20 cellular contexts compared by ENCODE assay signal in the genomic region with DNA sequence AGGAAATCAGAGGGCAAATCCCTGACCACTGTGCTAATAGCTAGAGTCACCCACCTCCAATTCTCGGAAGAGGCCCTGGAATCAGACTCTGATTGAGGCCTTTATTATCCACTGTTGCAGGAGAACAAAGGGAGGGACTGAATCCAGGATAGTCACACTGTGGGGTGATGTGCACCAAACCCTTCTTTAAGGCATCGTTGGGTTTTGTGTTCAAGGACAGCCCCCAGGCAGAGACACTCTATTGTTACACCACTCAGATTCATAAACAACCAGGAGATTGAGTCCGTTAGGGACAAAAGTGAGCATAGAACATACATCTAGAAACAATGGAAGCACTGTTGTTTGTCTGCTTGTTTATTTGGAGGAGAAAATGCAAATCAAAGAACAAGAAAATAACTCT.
DNase-seq lines count a peak whose midpoint lies in the region; ATAC-seq and TF ChIP-seq lines count a peak whose summit lies in the region.
"Had no signal": no experiment of that assay in that cellular context is flagged by ENCODE, and none has a peak within 500 bp of the region (broad histone marks: within the 10 kb centered on the region; RNA-seq: fewer than 3 reads in every experiment).

No MANE protein-coding gene starts in this region.

- 52 to 55% methylated on average over 3 of the region's 3 CpGs for WGBS in gastroesophageal sphincter (ENCODE audit: low coverage in 1 of 2), 2 donors

- H3K4me3 ChIP-seq in GM23338 (no peak overlapping the region), gastroesophageal sphincter (no peak overlapping the region)
- H3K4me3 ChIP-seq: GM12878 had no signal

- H3K4me1 ChIP-seq in GM23338 (ENCODE audit: insufficient read depth) (peaks cover 7% of the 10 kb centered on the region; the same call in 1 of the 2 replicates), gastroesophageal sphincter (no peaks in the 10 kb centered on the region)

- H3F3A ChIP-seq in GM23338 (replicated peaks; ENCODE audit: low read depth) = no peaks in the 10 kb centered on the region

- H3K27ac ChIP-seq in GM23338 (ENCODE audit: low read depth) (no peak overlapping the region), cingulate gyrus (ENCODE audit: low read depth, low read length) (peak overlapping the region; percentile 96), gastroesophageal sphincter (no peak overlapping the region)

- TF ChIP-seq POLR2A in GM18505 (IDR thresholded peaks at IDR 0.05; ENCODE audit: borderline replicate concordance, extremely low read depth, insufficient read depth, insufficient read length) (no peak), gastroesophageal sphincter (IDR thresholded peaks at IDR 0.05) (no peak)

- H3K4me3 Mint-ChIP-seq in GM23338 = no peak overlapping the region
- H3K4me3 Mint-ChIP-seq: CD4-positive, alpha-beta memory T cell had no signal

- ATAC-seq in GM23338 = no peak
- ATAC-seq in GM18505 (IDR thresholded peaks at IDR 0.05; ENCODE audit: unreplicated experiment) = no peak
- ATAC-seq in gastroesophageal sphincter = no peak
- ATAC-seq: GM12878 had no signal

- no peaks in the 10 kb centered on the region for H3K9me3 ChIP-seq in gastroesophageal sphincter

- H2AFZ ChIP-seq in GM23338 = peak overlapping the region; percentile 64

- no peaks in the 10 kb centered on the region for H4K20me1 ChIP-seq in GM23338 (replicated peaks; ENCODE audit: insufficient read depth)

- no peaks in the 10 kb centered on the region for H3K9me3 Mint-ChIP-seq in GM23338
- H3K9me3 Mint-ChIP-seq: CD4-positive, alpha-beta memory T cell had no signal

- H3K36me3 Mint-ChIP-seq in GM23338 (ENCODE audit: low read depth) = no peaks in the 10 kb centered on the region
- H3K36me3 Mint-ChIP-seq: CD4-positive, alpha-beta memory T cell had no signal

- no peaks in the 10 kb centered on the region for H3K79me2 ChIP-seq in GM23338 (replicated peaks; ENCODE audit: insufficient read depth)

- H3K36me3 ChIP-seq in GM23338 (ENCODE audit: insufficient read depth) (no peaks in the 10 kb centered on the region), gastroesophageal sphincter (no peaks in the 10 kb centered on the region)

- H3K27me3 Mint-ChIP-seq in GM23338 (ENCODE audit: insufficient read depth, low read depth, poor library complexity) = peaks cover 4% of the 10 kb centered on the region

- H3K9me2 ChIP-seq in GM23338 (ENCODE audit: insufficient read depth) = no peaks in the 10 kb centered on the region

- no peak overlapping the region for H3K4me2 ChIP-seq in GM23338

- no peak for TF ChIP-seq EP300 in gastroesophageal sphincter (IDR thresholded peaks at IDR 0.05)

- peaks cover 9% of the 10 kb centered on the region; the same call in 2 of the 3 replicates for H3K4me1 Mint-ChIP-seq in GM23338
- H3K4me1 Mint-ChIP-seq: CD4-positive, alpha-beta memory T cell had no signal

- TF ChIP-seq CTCF in GM23338 (conservative IDR thresholded peaks at IDR 0.05; ENCODE audit: low read depth in 2 of 2) = no peak
- TF ChIP-seq CTCF in gastroesophageal sphincter (IDR thresholded peaks at IDR 0.05) = no peak

- DNase-seq in GM23338 (ENCODE audit: low spot score) = no peak
- DNase-seq in inferior parietal cortex (ENCODE audit: extremely low spot score) = peak; percentile 77
- peak; percentile 99 for DNase-seq in pons (ENCODE audit: low spot score)
- no peak for DNase-seq in MV-4-11 (lab: John Stamatoyannopoulos, UW)
- DNase-seq in SW 1271 (lab: John Stamatoyannopoulos, UW) = no peak
- DNase-seq: CD4-positive, alpha-beta memory T cell; GF-D8; KG1; NCI-H1417; NCI-H187; NCI-H2107; NCI-H226; NCI-H524; NCI-H82; OCI-M1; SHP77 had no signal

- H3K27me3 ChIP-seq in GM23338 (ENCODE audit: insufficient read depth) (no peaks in the 10 kb centered on the region), gastroesophageal sphincter (no peaks in the 10 kb centered on the region)

- no peak overlapping the region for H3K27ac Mint-ChIP-seq in GM23338
- H3K27ac Mint-ChIP-seq: CD4-positive, alpha-beta memory T cell had no signal

TF ChIP-seq in GM23338, 12 proteins besides CTCF, POLR2A, EP300 and RAD21 (continues in another document):
- no peak for TF ChIP-seq EZH2phosphoT487 (IDR thresholded peaks at IDR 0.05; ENCODE audit: unreplicated experiment)
- no peak for TF ChIP-seq ZNF114 (CRISPR knock-in tag; IDR thresholded peaks at IDR 0.05)
- TF ChIP-seq NANOG (IDR thresholded peaks at IDR 0.05; ENCODE audit: borderline replicate concordance) = no peak
- no peak for TF ChIP-seq ZNF331 (CRISPR knock-in tag; IDR thresholded peaks at IDR 0.05; ENCODE audit: low read depth)
- TF ChIP-seq STAT1 (IDR thresholded peaks at IDR 0.05; ENCODE audit: unreplicated experiment) = no peak
- TF ChIP-seq, protein P1, sequence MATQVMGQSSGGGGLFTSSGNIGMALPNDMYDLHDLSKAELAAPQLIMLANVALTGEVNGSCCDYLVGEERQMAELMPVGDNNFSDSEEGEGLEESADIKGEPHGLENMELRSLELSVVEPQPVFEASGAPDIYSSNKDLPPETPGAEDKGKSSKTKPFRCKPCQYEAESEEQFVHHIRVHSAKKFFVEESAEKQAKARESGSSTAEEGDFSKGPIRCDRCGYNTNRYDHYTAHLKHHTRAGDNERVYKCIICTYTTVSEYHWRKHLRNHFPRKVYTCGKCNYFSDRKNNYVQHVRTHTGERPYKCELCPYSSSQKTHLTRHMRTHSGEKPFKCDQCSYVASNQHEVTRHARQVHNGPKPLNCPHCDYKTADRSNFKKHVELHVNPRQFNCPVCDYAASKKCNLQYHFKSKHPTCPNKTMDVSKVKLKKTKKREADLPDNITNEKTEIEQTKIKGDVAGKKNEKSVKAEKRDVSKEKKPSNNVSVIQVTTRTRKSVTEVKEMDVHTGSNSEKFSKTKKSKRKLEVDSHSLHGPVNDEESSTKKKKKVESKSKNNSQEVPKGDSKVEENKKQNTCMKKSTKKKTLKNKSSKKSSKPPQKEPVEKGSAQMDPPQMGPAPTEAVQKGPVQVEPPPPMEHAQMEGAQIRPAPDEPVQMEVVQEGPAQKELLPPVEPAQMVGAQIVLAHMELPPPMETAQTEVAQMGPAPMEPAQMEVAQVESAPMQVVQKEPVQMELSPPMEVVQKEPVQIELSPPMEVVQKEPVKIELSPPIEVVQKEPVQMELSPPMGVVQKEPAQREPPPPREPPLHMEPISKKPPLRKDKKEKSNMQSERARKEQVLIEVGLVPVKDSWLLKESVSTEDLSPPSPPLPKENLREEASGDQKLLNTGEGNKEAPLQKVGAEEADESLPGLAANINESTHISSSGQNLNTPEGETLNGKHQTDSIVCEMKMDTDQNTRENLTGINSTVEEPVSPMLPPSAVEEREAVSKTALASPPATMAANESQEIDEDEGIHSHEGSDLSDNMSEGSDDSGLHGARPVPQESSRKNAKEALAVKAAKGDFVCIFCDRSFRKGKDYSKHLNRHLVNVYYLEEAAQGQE (IDR thresholded peaks at IDR 0.05; ENCODE audit: unreplicated experiment) = no peak
- TF ChIP-seq, protein P2, sequence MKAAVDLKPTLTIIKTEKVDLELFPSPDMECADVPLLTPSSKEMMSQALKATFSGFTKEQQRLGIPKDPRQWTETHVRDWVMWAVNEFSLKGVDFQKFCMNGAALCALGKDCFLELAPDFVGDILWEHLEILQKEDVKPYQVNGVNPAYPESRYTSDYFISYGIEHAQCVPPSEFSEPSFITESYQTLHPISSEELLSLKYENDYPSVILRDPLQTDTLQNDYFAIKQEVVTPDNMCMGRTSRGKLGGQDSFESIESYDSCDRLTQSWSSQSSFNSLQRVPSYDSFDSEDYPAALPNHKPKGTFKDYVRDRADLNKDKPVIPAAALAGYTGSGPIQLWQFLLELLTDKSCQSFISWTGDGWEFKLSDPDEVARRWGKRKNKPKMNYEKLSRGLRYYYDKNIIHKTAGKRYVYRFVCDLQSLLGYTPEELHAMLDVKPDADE (IDR thresholded peaks at IDR 0.05) = no peak
- TF ChIP-seq POLR2AphosphoS5 (IDR thresholded peaks at IDR 0.05; ENCODE audit: low read depth) = no peak
- no peak for TF ChIP-seq JUNB (IDR thresholded peaks at IDR 0.05; ENCODE audit: unreplicated experiment)

Comparison
In these comparisons a context has a peak if more than half of its experiments do, and no peak if none do; other contexts are left out.
1. DNase-seq: peak in inferior parietal cortex (single experiment) and pons (single experiment); none in GM23338 (single experiment), MV-4-11 (single experiment) and SW 1271 (0 of 2).